1 cellular context compared by ENCODE assay signal in the genomic region with DNA sequence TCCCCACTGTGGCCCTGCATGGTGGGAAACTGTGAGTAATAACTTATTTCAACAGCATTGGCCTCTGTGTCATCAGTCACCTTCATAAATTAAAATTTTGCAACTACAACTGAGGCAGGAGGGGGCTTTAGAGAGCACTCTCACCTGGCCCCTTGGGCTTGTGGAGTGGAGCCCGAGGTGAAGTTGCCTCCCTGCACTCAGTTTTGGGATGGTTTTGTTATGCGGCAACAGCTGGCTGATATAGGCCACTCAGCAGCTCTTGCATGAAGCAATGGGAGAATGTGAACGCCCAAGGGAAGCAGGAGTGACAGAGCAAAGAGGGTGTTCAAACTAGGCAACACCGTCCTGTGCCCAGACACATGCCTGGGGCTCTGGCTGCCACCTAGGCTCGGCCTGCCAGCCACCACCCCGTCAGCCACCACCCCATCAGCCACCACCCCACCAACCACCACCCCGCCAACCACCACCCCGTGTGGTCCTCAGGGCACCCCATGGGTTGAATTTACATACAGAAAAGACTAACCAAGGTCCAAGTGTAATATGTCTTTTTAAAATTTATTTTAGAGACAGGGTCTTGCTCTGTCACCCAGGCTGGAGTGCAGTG.
TF ChIP-seq lines count a peak whose summit lies in the region.

No MANE protein-coding gene starts in this region.

TF ChIP-seq in GM23338, 12 proteins besides CTCF, POLR2A, EP300 and RAD21:
- TF ChIP-seq JUNB (IDR thresholded peaks at IDR 0.05; ENCODE audit: unreplicated experiment) (no peak), NANOG (IDR thresholded peaks at IDR 0.05; ENCODE audit: borderline replicate concordance) (no peak), EZH2phosphoT487 (IDR thresholded peaks at IDR 0.05; ENCODE audit: unreplicated experiment) (no peak), EZH2 (IDR thresholded peaks at IDR 0.05; ENCODE audit: low read depth, unreplicated experiment) (no peak), ZNF331 (CRISPR knock-in tag; IDR thresholded peaks at IDR 0.05; ENCODE audit: low read depth) (no peak), STAT1 (IDR thresholded peaks at IDR 0.05; ENCODE audit: unreplicated experiment) (no peak), ZNF114 (CRISPR knock-in tag; IDR thresholded peaks at IDR 0.05) (no peak), CREB1 (CRISPR knock-in tag; IDR thresholded peaks at IDR 0.05; ENCODE audit: low read depth) (no peak), POLR2AphosphoS5 (IDR thresholded peaks at IDR 0.05; ENCODE audit: low read depth) (no peak)
- TF ChIP-seq, protein P1, sequence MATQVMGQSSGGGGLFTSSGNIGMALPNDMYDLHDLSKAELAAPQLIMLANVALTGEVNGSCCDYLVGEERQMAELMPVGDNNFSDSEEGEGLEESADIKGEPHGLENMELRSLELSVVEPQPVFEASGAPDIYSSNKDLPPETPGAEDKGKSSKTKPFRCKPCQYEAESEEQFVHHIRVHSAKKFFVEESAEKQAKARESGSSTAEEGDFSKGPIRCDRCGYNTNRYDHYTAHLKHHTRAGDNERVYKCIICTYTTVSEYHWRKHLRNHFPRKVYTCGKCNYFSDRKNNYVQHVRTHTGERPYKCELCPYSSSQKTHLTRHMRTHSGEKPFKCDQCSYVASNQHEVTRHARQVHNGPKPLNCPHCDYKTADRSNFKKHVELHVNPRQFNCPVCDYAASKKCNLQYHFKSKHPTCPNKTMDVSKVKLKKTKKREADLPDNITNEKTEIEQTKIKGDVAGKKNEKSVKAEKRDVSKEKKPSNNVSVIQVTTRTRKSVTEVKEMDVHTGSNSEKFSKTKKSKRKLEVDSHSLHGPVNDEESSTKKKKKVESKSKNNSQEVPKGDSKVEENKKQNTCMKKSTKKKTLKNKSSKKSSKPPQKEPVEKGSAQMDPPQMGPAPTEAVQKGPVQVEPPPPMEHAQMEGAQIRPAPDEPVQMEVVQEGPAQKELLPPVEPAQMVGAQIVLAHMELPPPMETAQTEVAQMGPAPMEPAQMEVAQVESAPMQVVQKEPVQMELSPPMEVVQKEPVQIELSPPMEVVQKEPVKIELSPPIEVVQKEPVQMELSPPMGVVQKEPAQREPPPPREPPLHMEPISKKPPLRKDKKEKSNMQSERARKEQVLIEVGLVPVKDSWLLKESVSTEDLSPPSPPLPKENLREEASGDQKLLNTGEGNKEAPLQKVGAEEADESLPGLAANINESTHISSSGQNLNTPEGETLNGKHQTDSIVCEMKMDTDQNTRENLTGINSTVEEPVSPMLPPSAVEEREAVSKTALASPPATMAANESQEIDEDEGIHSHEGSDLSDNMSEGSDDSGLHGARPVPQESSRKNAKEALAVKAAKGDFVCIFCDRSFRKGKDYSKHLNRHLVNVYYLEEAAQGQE (IDR thresholded peaks at IDR 0.05; ENCODE audit: unreplicated experiment) = no peak
- TF ChIP-seq, protein P2, sequence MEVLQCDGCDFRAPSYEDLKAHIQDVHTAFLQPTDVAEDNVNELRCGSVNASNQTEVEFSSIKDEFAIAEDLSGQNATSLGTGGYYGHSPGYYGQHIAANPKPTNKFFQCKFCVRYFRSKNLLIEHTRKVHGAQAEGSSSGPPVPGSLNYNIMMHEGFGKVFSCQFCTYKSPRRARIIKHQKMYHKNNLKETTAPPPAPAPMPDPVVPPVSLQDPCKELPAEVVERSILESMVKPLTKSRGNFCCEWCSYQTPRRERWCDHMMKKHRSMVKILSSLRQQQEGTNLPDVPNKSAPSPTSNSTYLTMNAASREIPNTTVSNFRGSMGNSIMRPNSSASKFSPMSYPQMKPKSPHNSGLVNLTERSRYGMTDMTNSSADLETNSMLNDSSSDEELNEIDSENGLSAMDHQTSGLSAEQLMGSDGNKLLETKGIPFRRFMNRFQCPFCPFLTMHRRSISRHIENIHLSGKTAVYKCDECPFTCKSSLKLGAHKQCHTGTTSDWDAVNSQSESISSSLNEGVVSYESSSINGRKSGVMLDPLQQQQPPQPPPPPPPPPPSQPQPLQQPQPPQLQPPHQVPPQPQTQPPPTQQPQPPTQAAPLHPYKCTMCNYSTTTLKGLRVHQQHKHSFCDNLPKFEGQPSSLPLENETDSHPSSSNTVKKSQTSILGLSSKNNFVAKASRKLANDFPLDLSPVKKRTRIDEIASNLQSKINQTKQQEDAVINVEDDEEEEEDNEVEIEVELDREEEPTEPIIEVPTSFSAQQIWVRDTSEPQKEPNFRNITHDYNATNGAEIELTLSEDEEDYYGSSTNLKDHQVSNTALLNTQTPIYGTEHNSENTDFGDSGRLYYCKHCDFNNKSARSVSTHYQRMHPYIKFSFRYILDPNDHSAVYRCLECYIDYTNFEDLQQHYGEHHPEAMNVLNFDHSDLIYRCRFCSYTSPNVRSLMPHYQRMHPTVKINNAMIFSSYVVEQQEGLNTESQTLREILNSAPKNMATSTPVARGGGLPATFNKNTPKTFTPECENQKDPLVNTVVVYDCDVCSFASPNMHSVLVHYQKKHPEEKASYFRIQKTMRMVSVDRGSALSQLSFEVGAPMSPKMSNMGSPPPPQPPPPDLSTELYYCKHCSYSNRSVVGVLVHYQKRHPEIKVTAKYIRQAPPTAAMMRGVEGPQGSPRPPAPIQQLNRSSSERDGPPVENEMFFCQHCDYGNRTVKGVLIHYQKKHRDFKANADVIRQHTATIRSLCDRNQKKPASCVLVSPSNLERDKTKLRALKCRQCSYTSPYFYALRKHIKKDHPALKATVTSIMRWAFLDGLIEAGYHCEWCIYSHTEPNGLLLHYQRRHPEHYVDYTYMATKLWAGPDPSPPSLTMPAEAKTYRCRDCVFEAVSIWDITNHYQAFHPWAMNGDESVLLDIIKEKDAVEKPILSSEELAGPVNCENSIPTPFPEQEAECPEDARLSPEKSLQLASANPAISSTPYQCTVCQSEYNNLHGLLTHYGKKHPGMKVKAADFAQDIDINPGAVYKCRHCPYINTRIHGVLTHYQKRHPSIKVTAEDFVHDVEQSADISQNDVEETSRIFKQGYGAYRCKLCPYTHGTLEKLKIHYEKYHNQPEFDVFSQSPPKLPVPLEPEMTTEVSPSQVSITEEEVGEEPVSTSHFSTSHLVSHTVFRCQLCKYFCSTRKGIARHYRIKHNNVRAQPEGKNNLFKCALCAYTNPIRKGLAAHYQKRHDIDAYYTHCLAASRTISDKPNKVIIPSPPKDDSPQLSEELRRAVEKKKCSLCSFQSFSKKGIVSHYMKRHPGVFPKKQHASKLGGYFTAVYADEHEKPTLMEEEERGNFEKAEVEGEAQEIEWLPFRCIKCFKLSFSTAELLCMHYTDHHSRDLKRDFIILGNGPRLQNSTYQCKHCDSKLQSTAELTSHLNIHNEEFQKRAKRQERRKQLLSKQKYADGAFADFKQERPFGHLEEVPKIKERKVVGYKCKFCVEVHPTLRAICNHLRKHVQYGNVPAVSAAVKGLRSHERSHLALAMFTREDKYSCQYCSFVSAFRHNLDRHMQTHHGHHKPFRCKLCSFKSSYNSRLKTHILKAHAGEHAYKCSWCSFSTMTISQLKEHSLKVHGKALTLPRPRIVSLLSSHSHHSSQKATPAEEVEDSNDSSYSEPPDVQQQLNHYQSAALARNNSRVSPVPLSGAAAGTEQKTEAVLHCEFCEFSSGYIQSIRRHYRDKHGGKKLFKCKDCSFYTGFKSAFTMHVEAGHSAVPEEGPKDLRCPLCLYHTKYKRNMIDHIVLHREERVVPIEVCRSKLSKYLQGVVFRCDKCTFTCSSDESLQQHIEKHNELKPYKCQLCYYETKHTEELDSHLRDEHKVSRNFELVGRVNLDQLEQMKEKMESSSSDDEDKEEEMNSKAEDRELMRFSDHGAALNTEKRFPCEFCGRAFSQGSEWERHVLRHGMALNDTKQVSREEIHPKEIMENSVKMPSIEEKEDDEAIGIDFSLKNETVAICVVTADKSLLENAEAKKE (CRISPR knock-in tag; IDR thresholded peaks at IDR 0.05) = no peak
- TF ChIP-seq, protein P3, sequence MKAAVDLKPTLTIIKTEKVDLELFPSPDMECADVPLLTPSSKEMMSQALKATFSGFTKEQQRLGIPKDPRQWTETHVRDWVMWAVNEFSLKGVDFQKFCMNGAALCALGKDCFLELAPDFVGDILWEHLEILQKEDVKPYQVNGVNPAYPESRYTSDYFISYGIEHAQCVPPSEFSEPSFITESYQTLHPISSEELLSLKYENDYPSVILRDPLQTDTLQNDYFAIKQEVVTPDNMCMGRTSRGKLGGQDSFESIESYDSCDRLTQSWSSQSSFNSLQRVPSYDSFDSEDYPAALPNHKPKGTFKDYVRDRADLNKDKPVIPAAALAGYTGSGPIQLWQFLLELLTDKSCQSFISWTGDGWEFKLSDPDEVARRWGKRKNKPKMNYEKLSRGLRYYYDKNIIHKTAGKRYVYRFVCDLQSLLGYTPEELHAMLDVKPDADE (IDR thresholded peaks at IDR 0.05) = no peak
TF ChIP-seq in GM23338: peak in this region for 0.
